Comparison of ENCODE assay signal across 9 cellular contexts in the genomic region with DNA sequence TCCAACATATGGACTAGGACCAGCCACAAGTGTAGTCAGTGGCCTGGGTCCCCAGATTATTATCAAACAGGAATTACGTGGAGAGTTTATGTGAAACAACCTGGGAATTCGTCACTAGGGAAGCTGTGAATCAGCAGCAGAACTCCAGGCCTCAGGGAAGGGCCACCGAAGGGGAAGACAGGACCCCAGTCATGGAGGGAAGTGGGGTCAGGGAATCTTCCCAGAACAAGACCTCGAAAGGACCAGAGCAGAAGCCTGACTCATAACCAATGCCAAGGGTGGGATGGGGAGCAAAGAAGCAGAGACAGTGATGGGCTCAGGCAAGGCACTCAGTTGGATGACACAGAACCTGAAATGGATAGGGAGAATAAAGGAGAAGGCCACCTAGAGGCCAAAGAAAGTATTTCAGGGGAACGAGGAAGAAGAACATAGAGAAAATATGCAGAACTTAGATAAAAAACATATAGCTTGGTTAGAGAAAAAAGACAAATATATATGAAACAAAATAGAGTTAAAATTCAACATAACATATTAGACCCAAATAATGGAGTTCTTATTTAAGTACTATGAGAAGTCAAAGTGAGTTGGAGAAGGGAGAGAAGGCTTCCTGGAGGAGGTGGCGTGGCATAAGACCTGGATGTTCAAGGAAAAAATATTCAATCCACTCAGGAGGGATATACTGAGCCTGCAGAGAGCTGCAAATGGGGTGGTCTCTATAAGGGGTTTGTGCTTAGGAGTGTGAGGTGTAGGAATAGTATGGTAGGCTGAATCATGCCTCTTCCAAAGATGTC.
DNase-seq lines count a peak whose midpoint lies in the region; ATAC-seq and TF ChIP-seq lines count a peak whose summit lies in the region.
"Had no signal": no experiment of that assay in that cellular context is flagged by ENCODE, and none has a peak within 500 bp of the region (broad histone marks: within the 10 kb centered on the region; RNA-seq: fewer than 3 reads in every experiment).

No MANE protein-coding gene starts in this region.

- no peak overlapping the region for H3K14ac ChIP-seq in H9 (ENCODE audit: insufficient read depth, low read length)

- H3K27ac Mint-ChIP-seq in H9 = no peak overlapping the region; a peak in 1 of 7 replicates
- H3K27ac Mint-ChIP-seq: activated naive CD4-positive, alpha-beta T cell treated with anti-CD3 and anti-CD28 coated beads, Interleukin-2, amount 50 U/mL, for 72 hours had no signal

- H3K4ac ChIP-seq in H9 (ENCODE audit: low read depth, low read length) = no peak overlapping the region

- DNase-seq in DND-41 (no peak), H9 (peak; percentile 45), SW480 (ENCODE audit: low spot score) (peak; percentile 28), kidney epithelial cell (ENCODE audit: low read depth) (no peak)
- no peak for DNase-seq in stimulated activated naive CD4-positive, alpha-beta T cell (lab: John Stamatoyannopoulos, UW)
- DNase-seq in stimulated activated CD8-positive, alpha-beta memory T cell treated with anti-CD3 and anti-CD28 coated beads, Interleukin-4, amount 100 ng/mL, for 48 hours = no peak

- H3K4me3 ChIP-seq in DND-41 (ENCODE audit: low read depth in 1 of 2, low read length in 2 of 2) = no peak overlapping the region
- no peak overlapping the region for H3K4me3 ChIP-seq in kidney epithelial cell (ENCODE audit: low read depth, low read length)

- no CpG with 5 or more reads among the region's 6 CpGs for WGBS in H9 (ENCODE audit: extremely low coverage, insufficient read length, low lambda C conversion rate)

- H3K9ac ChIP-seq in DND-41 (ENCODE audit: low read depth, low read length) (no peak overlapping the region), H9 (ENCODE audit: extremely low read depth, insufficient read length, low read length) (no peak overlapping the region)

- H4K91ac ChIP-seq in H9 (ENCODE audit: insufficient read length, low read depth, low read length) = no peak overlapping the region

- H3K27me3 ChIP-seq in DND-41 (ENCODE audit: insufficient read depth, low read length, poor library complexity) (peaks cover 18% of the 10 kb centered on the region), H9 (ENCODE audit: insufficient read depth, low read length) (no peaks in the 10 kb centered on the region), kidney epithelial cell (ENCODE audit: control insufficient read depth, insufficient read depth, low read length) (no peaks in the 10 kb centered on the region)

- H3K56ac ChIP-seq in H9 (ENCODE audit: insufficient read length, low read depth, low read length) = no peak overlapping the region

- no peaks in the 10 kb centered on the region for H3K9me3 ChIP-seq in DND-41 (ENCODE audit: insufficient read depth, low read length, severe bottlenecking)
- H3K9me3 ChIP-seq in H9 (ENCODE audit: control insufficient read depth, low read depth, low read length) = no peaks in the 10 kb centered on the region

- H3K4me3 Mint-ChIP-seq in H9 = no peak overlapping the region

- H4K20me1 ChIP-seq in DND-41 (ENCODE audit: insufficient read depth, low read length) (no peaks in the 10 kb centered on the region), H9 (ENCODE audit: control insufficient read depth, insufficient read depth, insufficient read length) (no peaks in the 10 kb centered on the region)

- no peak overlapping the region for H3T11ph ChIP-seq in H9 (ENCODE audit: low read length)

- H3K23me2 ChIP-seq in H9 (ENCODE audit: insufficient read length, low read depth, low read length, poor library complexity, severe bottlenecking) = no peaks in the 10 kb centered on the region

- no peak overlapping the region for H3K23ac ChIP-seq in H9 (ENCODE audit: insufficient read length, low read depth, low read length)

- no peaks in the 10 kb centered on the region for H3K79me1 ChIP-seq in H9 (ENCODE audit: insufficient read depth, low read depth, low read length, poor library complexity, severe bottlenecking)

- no peak overlapping the region for H2BK20ac ChIP-seq in H9 (ENCODE audit: low read depth, low read length, poor library complexity, severe bottlenecking)

- H3K79me2 ChIP-seq in DND-41 (ENCODE audit: insufficient read depth, low read length) (no peaks in the 10 kb centered on the region), H9 (ENCODE audit: insufficient read depth, low read length) (no peaks in the 10 kb centered on the region)

- H3K36me3 Mint-ChIP-seq in H9 (ENCODE audit: insufficient read depth in 1 of 3, low read depth in 3 of 3) = peaks cover 0 to 8% (median 0%) of the 10 kb centered on the region in 3 experiments; a peak in 2 of 7 replicates
- H3K36me3 Mint-ChIP-seq: activated naive CD4-positive, alpha-beta T cell treated with anti-CD3 and anti-CD28 coated beads, Interleukin-2, amount 50 U/mL, for 72 hours had no signal

- ATAC-seq in DND-41 (ENCODE audit: insufficient read depth, low read depth) (no peak), esophagus mucosa (no peak), GM19395 (IDR thresholded peaks at IDR 0.05; ENCODE audit: unreplicated experiment) (no peak)
- ATAC-seq: activated naive CD4-positive, alpha-beta T cell treated with anti-CD3 and anti-CD28 coated beads, Interleukin-2, amount 50 U/mL, for 72 hours had no signal

- no peaks in the 10 kb centered on the region for H3K4me1 ChIP-seq in DND-41 (ENCODE audit: insufficient read depth, low read length)
- H3K4me1 ChIP-seq in H9 (ENCODE audit: insufficient read depth, low read length) = no peaks in the 10 kb centered on the region

- no peaks in the 10 kb centered on the region for H3K27me3 Mint-ChIP-seq in H9 (ENCODE audit: low read depth)

- H3K36me3 ChIP-seq in DND-41 (ENCODE audit: insufficient read depth, low read length) (no peaks in the 10 kb centered on the region), kidney epithelial cell (ENCODE audit: control insufficient read depth, insufficient read depth, low read length) (no peaks in the 10 kb centered on the region)

- H2BK15ac ChIP-seq in H9 (ENCODE audit: low read depth, low read length) = no peak overlapping the region

- no peak overlapping the region for H4K8ac ChIP-seq in H9 (replicated peaks; ENCODE audit: insufficient read length, low read depth, low read length)

- H2AFZ ChIP-seq in DND-41 (ENCODE audit: low read depth, low read length) (no peak overlapping the region), H9 (ENCODE audit: low read length) (no peak overlapping the region)

- H3K4me2 ChIP-seq in DND-41 (ENCODE audit: insufficient read depth, low read length) = no peak overlapping the region
- H3K4me2 ChIP-seq in H9 (ENCODE audit: insufficient read depth, insufficient read length, low read length) = no peak overlapping the region

- no peak overlapping the region for H3K18ac ChIP-seq in H9 (ENCODE audit: insufficient read length, low read depth, low read length)

- TF ChIP-seq CTCF in DND-41 (IDR thresholded peaks at IDR 0.05; ENCODE audit: borderline replicate concordance, extremely low read depth, low read length, poor library complexity, severe bottlenecking) = peak; percentile 64
- peak; percentile 78 for TF ChIP-seq CTCF in H9 (conservative IDR thresholded peaks at IDR 0.05)
- peak; percentile 24 for TF ChIP-seq CTCF in kidney epithelial cell (IDR thresholded peaks at IDR 0.05; ENCODE audit: insufficient read depth, low read length, poor library complexity, severe bottlenecking)

- H2BK5ac ChIP-seq in H9 (ENCODE audit: insufficient read length, low read length) = no peak overlapping the region

- no peak overlapping the region for H3K27ac ChIP-seq in DND-41 (ENCODE audit: low read length)
- H3K27ac ChIP-seq in H9 (ENCODE audit: insufficient read length, low read depth, low read length) = no peak overlapping the region

- no peak overlapping the region for H2AK5ac ChIP-seq in H9 (ENCODE audit: insufficient read length, low read length)

- no peak overlapping the region for H2BK120ac ChIP-seq in H9 (ENCODE audit: low read depth, low read length, poor library complexity, severe bottlenecking)

- peaks cover 0 to 8% of the 10 kb centered on the region in 2 experiments; a peak in 3 of 5 replicates for H3K9me3 Mint-ChIP-seq in H9
- H3K9me3 Mint-ChIP-seq: activated naive CD4-positive, alpha-beta T cell treated with anti-CD3 and anti-CD28 coated beads, Interleukin-2, amount 50 U/mL, for 72 hours had no signal

- H4K5ac ChIP-seq in H9 (ENCODE audit: insufficient read length, low read depth, low read length) = no peak overlapping the region

- no peak overlapping the region for H2BK12ac ChIP-seq in H9 (ENCODE audit: insufficient read length, low read depth, low read length)

- no peaks in the 10 kb centered on the region for H3K4me1 Mint-ChIP-seq in H9

Comparison
In these comparisons a context has a peak if more than half of its experiments do, and no peak if none do; other contexts are left out.
1. DNase-seq: peak in H9 (single experiment) and SW480 (single experiment); none in DND-41 (single experiment), kidney epithelial cell (single experiment), stimulated activated naive CD4-positive, alpha-beta T cell (0 of 6) and stimulated activated CD8-positive, alpha-beta memory T cell treated with anti-CD3 and anti-CD28 coated beads, Interleukin-4, amount 100 ng/mL, for 48 hours (single experiment).
2. CTCF ChIP-seq: peak in every context shown above with its lines; median percentile 78 in H9; 64 in DND-41; 24 in kidney epithelial cell.